Comparison of ENCODE assay signal across 15 cellular contexts in genomic region chr1:6917067-6917466, GRCh38.
A peak's percentile ranks its signal among the peaks of the same experiment; 100 is the strongest.
DNase-seq lines count a peak whose midpoint lies in the region; ATAC-seq lines count a peak whose summit lies in the region.
"Had no signal": no experiment of that assay in that cellular context is flagged by ENCODE, and none has a peak within 500 bp of the region (broad histone marks: within the 10 kb centered on the region; RNA-seq: fewer than 3 reads in every experiment).

No MANE protein-coding gene starts in this region.

- H3K9me3 Mint-ChIP-seq in activated CD4-positive, alpha-beta memory T cell treated with anti-CD3 and anti-CD28 coated beads, Interleukin-2, amount 10 ng/mL, durations not matched to agents 7 days and 5 days = no peaks in the 10 kb centered on the region
- peaks cover 4% of the 10 kb centered on the region for H3K9me3 Mint-ChIP-seq in activated CD4-positive, alpha-beta memory T cell treated with anti-CD3 and anti-CD28 coated beads for 36 hours

- peaks cover 4% of the 10 kb centered on the region for H3K27me3 Mint-ChIP-seq in activated CD4-positive, alpha-beta memory T cell treated with anti-CD3 and anti-CD28 coated beads, Interleukin-2, amount 10 ng/mL, durations not matched to agents 7 days and 5 days
- peaks cover 34% of the 10 kb centered on the region for H3K27me3 Mint-ChIP-seq in activated CD4-positive, alpha-beta memory T cell treated with anti-CD3 and anti-CD28 coated beads for 36 hours

- POLR2A ChIA-PET in activated CD4-positive, alpha-beta memory T cell treated with anti-CD3 and anti-CD28 coated beads, Interleukin-2, amount 10 ng/mL, durations not matched to agents 7 days and 5 days (lab: Charles Lee) = no interaction called here
- POLR2A ChIA-PET in activated CD4-positive, alpha-beta memory T cell treated with anti-CD3 and anti-CD28 coated beads for 36 hours (lab: Charles Lee) = no interaction called here

- intact Hi-C loops in activated CD4-positive, alpha-beta memory T cell treated with anti-CD3 and anti-CD28 coated beads for 36 hours (cut with micrococcal nuclease) = no loop called here
- intact Hi-C loops in sciatic nerve (cut with DNase I) = no loop called here

- ATAC-seq in esophagus mucosa (peak; percentile 58), sciatic nerve (no peak), GM18519 (IDR thresholded peaks at IDR 0.05; ENCODE audit: low FRiP score, unreplicated experiment) (no peak), HG03196 (IDR thresholded peaks at IDR 0.05; ENCODE audit: unreplicated experiment) (no peak)
- ATAC-seq: Right ventricle myocardium inferior had no signal

- no peak for DNase-seq in activated CD4-positive, alpha-beta memory T cell treated with anti-CD3 and anti-CD28 coated beads, Interleukin-2, amount 10 ng/mL, durations not matched to agents 7 days and 5 days
- no peak for DNase-seq in activated CD4-positive, alpha-beta memory T cell treated with anti-CD3 and anti-CD28 coated beads for 36 hours
- DNase-seq in RPMI8226 = peak; percentile 69
- DNase-seq in sciatic nerve (ENCODE audit: low spot score) = peak; percentile 31
- no peak for DNase-seq in midbrain (lab: John Stamatoyannopoulos, UW)
- DNase-seq: DMS 273 treated with DMSO at 0.1 percent for 48 hours, KBM-7, MG63, NCI-H1105, NCI-H1694 treated with DMSO at 0.1 percent for 48 hours, PC-9 had no signal

- H3K4me3 Mint-ChIP-seq in activated CD4-positive, alpha-beta memory T cell treated with anti-CD3 and anti-CD28 coated beads, Interleukin-2, amount 10 ng/mL, durations not matched to agents 7 days and 5 days = no peak overlapping the region
- no peak overlapping the region for H3K4me3 Mint-ChIP-seq in activated CD4-positive, alpha-beta memory T cell treated with anti-CD3 and anti-CD28 coated beads for 36 hours

- peaks cover 10% of the 10 kb centered on the region for H3K4me1 Mint-ChIP-seq in activated CD4-positive, alpha-beta memory T cell treated with anti-CD3 and anti-CD28 coated beads, Interleukin-2, amount 10 ng/mL, durations not matched to agents 7 days and 5 days
- no peaks in the 10 kb centered on the region for H3K4me1 Mint-ChIP-seq in activated CD4-positive, alpha-beta memory T cell treated with anti-CD3 and anti-CD28 coated beads for 36 hours (ENCODE audit: low read depth)

- H3K27ac Mint-ChIP-seq in activated CD4-positive, alpha-beta memory T cell treated with anti-CD3 and anti-CD28 coated beads, Interleukin-2, amount 10 ng/mL, durations not matched to agents 7 days and 5 days = peak overlapping the region; percentile 38
- no peak overlapping the region for H3K27ac Mint-ChIP-seq in activated CD4-positive, alpha-beta memory T cell treated with anti-CD3 and anti-CD28 coated beads for 36 hours

- CTCF ChIA-PET in activated CD4-positive, alpha-beta memory T cell treated with anti-CD3 and anti-CD28 coated beads, Interleukin-2, amount 10 ng/mL, durations not matched to agents 7 days and 5 days (lab: Charles Lee) = interaction anchor here (0.7 kb wide), 1 partner anchor 75 kb away, joined by 3 read pairs; no protein-coding TSS in a partner anchor
- CTCF ChIA-PET in activated CD4-positive, alpha-beta memory T cell treated with anti-CD3 and anti-CD28 coated beads for 36 hours (lab: Charles Lee) = no interaction called here

- H3K36me3 Mint-ChIP-seq in activated CD4-positive, alpha-beta memory T cell treated with anti-CD3 and anti-CD28 coated beads, Interleukin-2, amount 10 ng/mL, durations not matched to agents 7 days and 5 days (ENCODE audit: low read depth) = no peaks in the 10 kb centered on the region
- no peaks in the 10 kb centered on the region for H3K36me3 Mint-ChIP-seq in activated CD4-positive, alpha-beta memory T cell treated with anti-CD3 and anti-CD28 coated beads for 36 hours

Comparison
In these comparisons a context has a peak if more than half of its experiments do, and no peak if none do; other contexts are left out.
1. DNase-seq: peak in RPMI8226 (single experiment) and sciatic nerve (single experiment); none in activated CD4-positive, alpha-beta memory T cell treated with anti-CD3 and anti-CD28 coated beads, Interleukin-2, amount 10 ng/mL, durations not matched to agents 7 days and 5 days (single experiment), activated CD4-positive, alpha-beta memory T cell treated with anti-CD3 and anti-CD28 coated beads for 36 hours (single experiment) and midbrain (single experiment).